9 cellular contexts compared by ENCODE assay signal in the genomic region with DNA sequence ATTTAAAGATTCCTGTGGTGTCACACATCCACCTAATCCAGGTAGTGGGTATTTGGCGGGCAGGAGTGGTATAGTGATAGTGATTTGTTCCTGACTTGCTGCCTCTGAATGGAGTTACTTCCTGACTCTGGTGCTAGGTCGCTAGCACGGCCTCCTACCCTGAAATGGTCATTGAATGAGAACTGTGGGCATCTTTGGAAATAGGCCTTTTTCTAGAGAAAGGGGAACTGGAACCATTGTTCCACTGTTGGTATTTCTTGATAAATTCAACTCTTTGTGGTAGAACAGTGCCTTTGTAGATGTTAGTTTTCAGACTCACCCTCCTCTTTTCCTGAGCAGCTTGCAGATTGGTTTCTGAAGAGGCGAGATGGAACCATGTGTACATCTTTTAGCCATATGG. TPM values are rescaled to one million over a fixed set of nuclear protein-coding genes. Genes with fewer than 3 reads are reported as not detected.
DNase-seq lines count a peak whose midpoint lies in the region; ATAC-seq and TF ChIP-seq lines count a peak whose summit lies in the region.
"Had no signal": no experiment of that assay in that cellular context is flagged by ENCODE, and none has a peak within 500 bp of the region (broad histone marks: within the 10 kb centered on the region; RNA-seq: fewer than 3 reads in every experiment).

No MANE protein-coding gene starts in this region.

- peak overlapping the region; percentile 99 for H3K4me2 ChIP-seq in smooth muscle cell

- H3F3A ChIP-seq in smooth muscle cell (ENCODE audit: low read depth) = no peaks in the 10 kb centered on the region

- H3K36me3 ChIP-seq in smooth muscle cell (ENCODE audit: low read depth) = no peaks in the 10 kb centered on the region
- no peaks in the 10 kb centered on the region for H3K36me3 ChIP-seq in prostate gland

- intact Hi-C loops in prostate gland (cut with DNase I) = loop anchor here (10.0 kb wide), 1 partner anchor 201 kb away; a partner anchor contains a TSS

- peak overlapping the region; percentile 18 for H3K4me3 Mint-ChIP-seq in T-helper 1 cell treated with Interleukin-12 subunit alpha and Interleukin-12 subunit beta and Interleukin-4 antibody, amounts not matched to agents 30 μg/mL and 1 μg/mL, for 36 hours

- peaks cover 44% of the 10 kb centered on the region for H4K20me1 ChIP-seq in smooth muscle cell (ENCODE audit: low read depth)

- no peak overlapping the region for H2AFZ ChIP-seq in smooth muscle cell (ENCODE audit: low read depth)

- no peak for TF ChIP-seq CTCF in fibroblast of mammary gland (conservative IDR thresholded peaks at IDR 0.05; ENCODE audit: control insufficient read depth, insufficient read depth, low read depth, low read length)
- TF ChIP-seq CTCF in smooth muscle cell (IDR thresholded peaks at IDR 0.05; ENCODE audit: borderline replicate concordance, insufficient read depth, poor library complexity, severe bottlenecking) = no peak
- no peak for TF ChIP-seq CTCF in prostate gland (IDR thresholded peaks at IDR 0.05)

- H3K27ac ChIP-seq in smooth muscle cell (ENCODE audit: low read depth) (peak overlapping the region; percentile 68), prostate gland (no peak overlapping the region)

- H3K9me3 ChIP-seq in smooth muscle cell (replicated peaks; ENCODE audit: low read depth) (no peaks in the 10 kb centered on the region), prostate gland (no peaks in the 10 kb centered on the region)

- H3K4me1 ChIP-seq in smooth muscle cell (ENCODE audit: low read depth) (peaks cover 7% of the 10 kb centered on the region), prostate gland (replicated peaks) (peaks cover 6% of the 10 kb centered on the region)

- peaks cover 41% of the 10 kb centered on the region for H3K4me1 Mint-ChIP-seq in T-helper 1 cell treated with Interleukin-12 subunit alpha and Interleukin-12 subunit beta and Interleukin-4 antibody, amounts not matched to agents 30 μg/mL and 1 μg/mL, for 36 hours (ENCODE audit: low read depth)

- DNase-seq in T-helper 1 cell (no peak), SIG-M5 treated with dmso at 0.1 percent for 504 hours (lab: John Stamatoyannopoulos, UW; ENCODE audit: unreplicated experiment) (peak; percentile 92), fibroblast of mammary gland (ENCODE audit: low read depth) (no peak), smooth muscle cell (lab: John Stamatoyannopoulos, UW; ENCODE audit: unreplicated experiment) (no peak), HK-2 (ENCODE audit: unreplicated experiment) (no peak), prostate gland (ENCODE audit: low spot score) (no peak)
- DNase-seq: activated naive CD4-positive, alpha-beta T cell had no signal

- no peaks in the 10 kb centered on the region for H3K9me3 Mint-ChIP-seq in T-helper 1 cell treated with Interleukin-12 subunit alpha and Interleukin-12 subunit beta and Interleukin-4 antibody, amounts not matched to agents 30 μg/mL and 1 μg/mL, for 36 hours

- WGBS in smooth muscle cell (ENCODE audit: low lambda C conversion rate) = 93% methylated on average over 4 of the region's 4 CpGs
- 83% methylated on average over 4 of the region's 4 CpGs for WGBS in prostate gland

- peaks cover under 1% of the 10 kb centered on the region for H3K79me2 ChIP-seq in smooth muscle cell (ENCODE audit: low read depth)

- TF ChIP-seq POLR2A in prostate gland (IDR thresholded peaks at IDR 0.05) = no peak

- peaks cover 3% of the 10 kb centered on the region for H3K27me3 Mint-ChIP-seq in T-helper 1 cell treated with Interleukin-12 subunit alpha and Interleukin-12 subunit beta and Interleukin-4 antibody, amounts not matched to agents 30 μg/mL and 1 μg/mL, for 36 hours (ENCODE audit: low read depth)

- ATAC-seq in GM21367 (IDR thresholded peaks at IDR 0.05; ENCODE audit: unreplicated experiment) = no peak

- H3K27me3 ChIP-seq in smooth muscle cell (ENCODE audit: low read depth) = no peaks in the 10 kb centered on the region
- H3K27me3 ChIP-seq in prostate gland (replicated peaks; ENCODE audit: insufficient read depth) = no peaks in the 10 kb centered on the region

- no peak overlapping the region for H3K9ac ChIP-seq in smooth muscle cell (ENCODE audit: low read depth)

- H3K4me3 ChIP-seq in fibroblast of mammary gland (ENCODE audit: control insufficient read depth, low read depth, low read length) (peak overlapping the region; percentile 77), smooth muscle cell (peak overlapping the region; percentile 92), prostate gland (no peak overlapping the region)

- H3K27ac Mint-ChIP-seq in T-helper 1 cell treated with Interleukin-12 subunit alpha and Interleukin-12 subunit beta and Interleukin-4 antibody, amounts not matched to agents 30 μg/mL and 1 μg/mL, for 36 hours = no peak overlapping the region

- H3K36me3 Mint-ChIP-seq in T-helper 1 cell treated with Interleukin-12 subunit alpha and Interleukin-12 subunit beta and Interleukin-4 antibody, amounts not matched to agents 30 μg/mL and 1 μg/mL, for 36 hours (ENCODE audit: low read depth) = no peaks in the 10 kb centered on the region

RNA-seq across cellular contexts. Expression of a gene that starts 1.5 kb away (rescaled TPM):
- 71.5 and 74.2 TPM in 2 replicates for total RNA-seq in smooth muscle cell
- polyA plus RNA-seq in smooth muscle cell = 75.8 and 91.2 TPM in 2 replicates
- total RNA-seq in prostate gland = 100 to 1,000 TPM in 1 of 2 donors, 10 to 100 TPM in 1; 77.3 to 471 TPM

Comparison
In these comparisons a context has a peak if more than half of its experiments do, and no peak if none do; other contexts are left out.
1. H3K4me3 ChIP-seq: peak in fibroblast of mammary gland (single experiment) and smooth muscle cell (single experiment); none in prostate gland (0 of 2).